In genomic region chr9:40907657-40908624, GRCh38 we compare ENCODE assay signal across 20 cellular contexts.
DNase-seq lines count a peak whose midpoint lies in the region; ATAC-seq and TF ChIP-seq lines count a peak whose summit lies in the region.
"Had no signal": no experiment of that assay in that cellular context is flagged by ENCODE, and none has a peak within 500 bp of the region (broad histone marks: within the 10 kb centered on the region; RNA-seq: fewer than 3 reads in every experiment).

No MANE protein-coding gene starts in this region.

- no peaks in the 10 kb centered on the region for H3K36me3 Mint-ChIP-seq in endodermal cell (ENCODE audit: low read depth)

- H3F3A ChIP-seq in PC-3 (ENCODE audit: low read length, unreplicated experiment) = no peaks in the 10 kb centered on the region

- peaks cover 47% of the 10 kb centered on the region for H3K27me3 ChIP-seq in PC-3 (ENCODE audit: low read length)
- peaks cover 3% of the 10 kb centered on the region for H3K27me3 ChIP-seq in endodermal cell (ENCODE audit: control insufficient read depth, insufficient read depth, low read length, poor library complexity, severe bottlenecking)
- H3K27me3 ChIP-seq in upper lobe of right lung = no peaks in the 10 kb centered on the region
- no peaks in the 10 kb centered on the region for H3K27me3 ChIP-seq in hepatocyte

- H3K4me1 ChIP-seq in PC-3 (ENCODE audit: insufficient read depth, low read length) (no peaks in the 10 kb centered on the region), endodermal cell (ENCODE audit: control insufficient read depth, insufficient read depth, low read length) (no peaks in the 10 kb centered on the region), mucosa of descending colon (ENCODE audit: low read depth) (no peaks in the 10 kb centered on the region), upper lobe of right lung (no peaks in the 10 kb centered on the region), hepatocyte (ENCODE audit: insufficient read depth) (no peaks in the 10 kb centered on the region)

- H3K4me3 Mint-ChIP-seq in endodermal cell = no peak overlapping the region
- H3K4me3 Mint-ChIP-seq: CD4-positive, alpha-beta memory T cell had no signal

- CTCF ChIA-PET in PC-3 (lab: Charles Lee) = no interaction called here

- H3K9me3 ChIP-seq in PC-3 (ENCODE audit: low read length) = no peaks in the 10 kb centered on the region
- H3K9me3 ChIP-seq in endodermal cell (ENCODE audit: control insufficient read depth, low read length) = peaks cover 79% of the 10 kb centered on the region
- H3K9me3 ChIP-seq in mucosa of descending colon = peaks cover 99% of the 10 kb centered on the region
- peaks cover 93% of the 10 kb centered on the region for H3K9me3 ChIP-seq in upper lobe of right lung
- H3K9me3 ChIP-seq in hepatocyte (ENCODE audit: low read depth) = peaks cover 33% of the 10 kb centered on the region

- no peak overlapping the region for H3K27ac Mint-ChIP-seq in endodermal cell
- H3K27ac Mint-ChIP-seq: CD4-positive, alpha-beta memory T cell had no signal

- H3K79me2 ChIP-seq in PC-3 (ENCODE audit: low read length) = no peaks in the 10 kb centered on the region
- no peaks in the 10 kb centered on the region for H3K79me2 ChIP-seq in hepatocyte

- 73 to 75% methylated on average over 15 of the region's 16 CpGs for WGBS in endodermal cell (ENCODE audit: insufficient coverage in 1 of 2, insufficient read length in 1 of 2), 2 experiments
- 64% methylated on average over 16 of the region's 16 CpGs for WGBS in hepatocyte (ENCODE audit: low lambda C conversion rate, missing lambda C conversion rate)

- BruUV-seq in PC-3 (replicated peaks; lab: Mats Ljungman, UMichigan) = no TSS peak

- DNase-seq in PC-3 (peak; percentile 9), endodermal cell (peak; percentile 15), mucosa of descending colon (no peak), upper lobe of right lung (no peak), hepatocyte (ENCODE audit: low spot score) (no peak), mesenteric fat pad (ENCODE audit: low spot score) (no peak)
- DNase-seq: C1 segment of cervical spinal cord; CD4-positive, alpha-beta memory T cell; COR-L47; DMS53; NCI-H1105 treated with DMSO at 0.1 percent for 48 hours; NCI-H2029; NCI-H446 treated with DMSO at 0.1 percent for 48 hours; NCI-H526; NCI-H82; NK-92 treated with Interleukin-12 subunit alpha and Interleukin-12 subunit beta, amount 100 ng/mL, for 24 hours; SHP77 had no signal

- peaks cover 100% of the 10 kb centered on the region for H3K9me3 Mint-ChIP-seq in endodermal cell

- H3K4me2 ChIP-seq in PC-3 (ENCODE audit: low read length) (no peak overlapping the region), hepatocyte (no peak overlapping the region)

- no peaks in the 10 kb centered on the region for H3K4me1 Mint-ChIP-seq in endodermal cell
- H3K4me1 Mint-ChIP-seq: CD4-positive, alpha-beta memory T cell had no signal

- H3K9me2 ChIP-seq in PC-3 (replicated peaks; ENCODE audit: low read length) = no peaks in the 10 kb centered on the region
- no peaks in the 10 kb centered on the region for H3K9me2 ChIP-seq in hepatocyte (replicated peaks; ENCODE audit: insufficient read depth)

- H4K20me1 ChIP-seq in PC-3 (ENCODE audit: low read length) (no peaks in the 10 kb centered on the region), hepatocyte (ENCODE audit: insufficient read depth, poor library complexity, severe bottlenecking) (no peaks in the 10 kb centered on the region)

- H3K36me3 ChIP-seq in PC-3 (ENCODE audit: low read depth, low read length) = no peaks in the 10 kb centered on the region
- no peaks in the 10 kb centered on the region for H3K36me3 ChIP-seq in endodermal cell (ENCODE audit: control insufficient read depth, insufficient read depth, low read length)
- no peaks in the 10 kb centered on the region for H3K36me3 ChIP-seq in mucosa of descending colon (ENCODE audit: low read depth)
- no peaks in the 10 kb centered on the region for H3K36me3 ChIP-seq in upper lobe of right lung
- H3K36me3 ChIP-seq in hepatocyte (replicated peaks; ENCODE audit: insufficient read depth, low read depth) = no peaks in the 10 kb centered on the region

- H3K27me3 Mint-ChIP-seq in endodermal cell (ENCODE audit: insufficient read depth) = peaks cover 100% of the 10 kb centered on the region

- H2AFZ ChIP-seq in PC-3 (ENCODE audit: low read length) (no peak overlapping the region), hepatocyte (no peak overlapping the region)

- intact Hi-C loops in PC-3 (cut with micrococcal nuclease) = no loop called here
- intact Hi-C loops in mucosa of descending colon (cut with DNase I, micrococcal nuclease) = no loop called here
- intact Hi-C loops in upper lobe of right lung (cut with DNase I) = no loop called here

- ATAC-seq in PC-3 (no peak), mucosa of descending colon (peak; percentile 14), upper lobe of right lung (peak; percentile 6), HG03378 (IDR thresholded peaks at IDR 0.05; ENCODE audit: unreplicated experiment) (no peak)
- ATAC-seq: Panc1 had no signal

- H3K27ac ChIP-seq in PC-3 (ENCODE audit: low read length) (no peak overlapping the region), endodermal cell (ENCODE audit: low read depth, low read length) (no peak overlapping the region), upper lobe of right lung (no peak overlapping the region), hepatocyte (no peak overlapping the region)
- H3K27ac ChIP-seq: RWPE1 had no signal

- POLR2A ChIA-PET in PC-3 (lab: Charles Lee; ENCODE audit: unreplicated experiment) = no interaction called here

- no peak overlapping the region for H3K9ac ChIP-seq in PC-3 (ENCODE audit: low read length)
- no peak overlapping the region for H3K9ac ChIP-seq in endodermal cell (ENCODE audit: extremely low read depth, low read length, poor library complexity, severe bottlenecking)

- no peak for TF ChIP-seq CTCF in PC-3 (conservative IDR thresholded peaks at IDR 0.05; ENCODE audit: low read depth, low read length)
- no peak for TF ChIP-seq CTCF in endodermal cell (conservative IDR thresholded peaks at IDR 0.05)
- TF ChIP-seq CTCF in mucosa of descending colon (IDR thresholded peaks at IDR 0.05) = no peak
- TF ChIP-seq CTCF in upper lobe of right lung (IDR thresholded peaks at IDR 0.05) = no peak
- no peak for TF ChIP-seq CTCF in hepatocyte (IDR thresholded peaks at IDR 0.05; ENCODE audit: poor library complexity)

- H3K4me3 ChIP-seq in PC-3 (ENCODE audit: low read length) (no peak overlapping the region), endodermal cell (ENCODE audit: low read length) (no peak overlapping the region), mucosa of descending colon (no peak overlapping the region), upper lobe of right lung (no peak overlapping the region), hepatocyte (no peak overlapping the region)

Comparison
In these comparisons a context has a peak if more than half of its experiments do, and no peak if none do; other contexts are left out.
1. ATAC-seq: peak in mucosa of descending colon (single experiment) and upper lobe of right lung (single experiment); none in PC-3 (single experiment) and HG03378 (single experiment).
2. DNase-seq: peak in PC-3 (single experiment) and endodermal cell (single experiment); none in mucosa of descending colon (0 of 3), upper lobe of right lung (single experiment), hepatocyte (single experiment) and mesenteric fat pad (single experiment).